29 cellular contexts compared by ENCODE assay signal in genomic region chr12:6522193-6522592, GRCh38.
"Had no signal": no experiment of that assay in that cellular context is flagged by ENCODE, and none has a peak within 500 bp of the region (broad histone marks: within the 10 kb centered on the region; RNA-seq: fewer than 3 reads in every experiment).

No MANE protein-coding gene starts in this region.

- H3K9me3 Mint-ChIP-seq: stimulated activated effector memory CD8-positive, alpha-beta T cell treated with anti-CD3 and anti-CD28 coated beads, Interleukin-12 subunit alpha, Interleukin-12 subunit beta, amount 100 ng/mL, for 72 hours; stimulated activated memory B cell treated with anti-CD40 and anti-IgM and Interleukin-4, amounts not matched to agents 10 μg/mL and 1 μg/mL and 100 μg/mL, for 72 hours; stimulated activated naive B cell treated with anti-CD40 and anti-IgM and Interleukin-4, amounts not matched to agents 10 μg/mL and 1 μg/mL and 100 μg/mL, for 72 hours; stimulated activated naive CD8-positive, alpha-beta T cell treated with anti-CD3 and anti-CD28 coated beads, Interleukin-15, amount 100 ng/mL, for 72 hours; stimulated activated naive CD8-positive, alpha-beta T cell treated with anti-CD3 and anti-CD28 coated beads, Interleukin-15, Interleukin-2, amounts not matched to agents 100 ng/mL and 50 ng/mL, for 24 hours; type B pancreatic cell had no signal

- H3K27me3 Mint-ChIP-seq: stimulated activated memory B cell treated with anti-CD40 and anti-IgM and Interleukin-4, amounts not matched to agents 10 μg/mL and 1 μg/mL and 100 μg/mL, for 72 hours; stimulated activated naive B cell treated with anti-CD40 and anti-IgM and Interleukin-4, amounts not matched to agents 10 μg/mL and 1 μg/mL and 100 μg/mL, for 72 hours; stimulated activated naive CD8-positive, alpha-beta T cell treated with anti-CD3 and anti-CD28 coated beads, Interleukin-15, amount 100 ng/mL, for 72 hours; stimulated activated naive CD8-positive, alpha-beta T cell treated with anti-CD3 and anti-CD28 coated beads, Interleukin-15, Interleukin-2, amounts not matched to agents 100 ng/mL and 50 ng/mL, for 24 hours; type B pancreatic cell had no signal

- H3K4me3 ChIP-seq: stomach, suprapubic skin, testis, thoracic aorta, thyroid gland, tibial artery, tibial nerve, transverse colon, upper lobe of left lung, upper lobe of right lung, uterus, vagina had no signal

- H3K9me3 ChIP-seq: stomach, suprapubic skin, testis, thoracic aorta, thyroid gland, tibial artery, tibial nerve, transverse colon, upper lobe of left lung, upper lobe of right lung, uterus, vagina had no signal

- H3K4me1 ChIP-seq: stomach, suprapubic skin, testis, thyroid gland, tibial artery, tibial nerve, transverse colon, upper lobe of left lung, upper lobe of right lung, uterus, vagina had no signal

- H3K27ac ChIP-seq: stomach, suprapubic skin, testis, thoracic aorta, thyroid gland, tibial artery, tibial nerve, transverse colon, upper lobe of left lung, upper lobe of right lung, uterus, vagina had no signal

- H3K27me3 ChIP-seq: stomach, suprapubic skin, testis, thyroid gland, tibial artery, tibial nerve, transverse colon, upper lobe of left lung, upper lobe of right lung, uterus, vagina had no signal

- FAIRE-seq: urothelium cell line had no signal

- ATAC-seq: stimulated activated effector memory CD8-positive, alpha-beta T cell treated with anti-CD3 and anti-CD28 coated beads, Interleukin-12 subunit alpha, Interleukin-12 subunit beta, amount 100 ng/mL, for 72 hours; stimulated activated memory B cell treated with anti-CD40 and anti-IgM and Interleukin-4, amounts not matched to agents 10 μg/mL and 1 μg/mL and 100 μg/mL, for 72 hours; stimulated activated naive B cell treated with anti-CD40 and anti-IgM and Interleukin-4, amounts not matched to agents 10 μg/mL and 1 μg/mL and 100 μg/mL, for 72 hours; stimulated activated naive CD8-positive, alpha-beta T cell treated with anti-CD3 and anti-CD28 coated beads, Interleukin-15, amount 100 ng/mL, for 72 hours; stimulated activated naive CD8-positive, alpha-beta T cell treated with anti-CD3 and anti-CD28 coated beads, Interleukin-15, Interleukin-2, amounts not matched to agents 100 U/mL and 50 U/mL, for 24 hours; upper lobe of right lung had no signal

- H3K4me1 Mint-ChIP-seq: stimulated activated effector memory CD8-positive, alpha-beta T cell treated with anti-CD3 and anti-CD28 coated beads, Interleukin-12 subunit alpha, Interleukin-12 subunit beta, amount 100 ng/mL, for 72 hours; stimulated activated memory B cell treated with anti-CD40 and anti-IgM and Interleukin-4, amounts not matched to agents 10 μg/mL and 1 μg/mL and 100 μg/mL, for 72 hours; stimulated activated naive B cell treated with anti-CD40 and anti-IgM and Interleukin-4, amounts not matched to agents 10 μg/mL and 1 μg/mL and 100 μg/mL, for 72 hours; stimulated activated naive CD8-positive, alpha-beta T cell treated with anti-CD3 and anti-CD28 coated beads, Interleukin-15, amount 100 ng/mL, for 72 hours had no signal

- DNase-seq: stimulated activated CD4-positive, alpha-beta T cell treated with anti-CD3 and anti-CD28 coated beads, Interleukin-2, amount 100 ng/mL, for 48 hours; stimulated activated CD4-positive, alpha-beta T cell treated with anti-CD3 and anti-CD28 coated beads, Interleukin-4, amount 100 ng/mL, for 1 hour; stimulated activated CD4-positive, alpha-beta T cell treated with anti-CD3 and anti-CD28 coated beads, Interleukin-4, amount 100 ng/mL, for 24 hours; stimulated activated CD4-positive, alpha-beta T cell treated with anti-CD3 and anti-CD28 coated beads, Interleukin-4, amount 100 ng/mL, for 4 hours; stimulated activated CD8-positive, alpha-beta memory T cell treated with anti-CD3 and anti-CD28 coated beads, Interleukin-4, amount 100 ng/mL, for 48 hours; stimulated activated naive B cell treated with anti-CD40 and anti-IgM and Interleukin-4, amounts not matched to agents 10 μg/mL and 1 μg/mL and 100 μg/mL, for 72 hours; stimulated activated naive CD4-positive, alpha-beta T cell; stimulated activated naive CD4-positive, alpha-beta T cell treated with Interleukin-2 at 50 U/mL for 16 hours; stimulated activated naive CD8-positive, alpha-beta T cell treated with anti-CD3 and anti-CD28 coated beads, Interleukin-15, amount 100 ng/mL, for 72 hours; stimulated activated naive CD8-positive, alpha-beta T cell treated with anti-CD3 and anti-CD28 coated beads, Interleukin-15, Interleukin-2, amounts not matched to agents 100 U/mL and 50 U/mL, for 24 hours; stomach; substantia nigra; testis; thyroid gland; tibial artery; transverse colon; trophoblast cell; upper lobe of left lung; upper lobe of right lung; uterus had no signal

- H3K27ac Mint-ChIP-seq: stimulated activated effector memory CD8-positive, alpha-beta T cell treated with anti-CD3 and anti-CD28 coated beads, Interleukin-12 subunit alpha, Interleukin-12 subunit beta, amount 100 ng/mL, for 72 hours; stimulated activated memory B cell treated with anti-CD40 and anti-IgM and Interleukin-4, amounts not matched to agents 10 μg/mL and 1 μg/mL and 100 μg/mL, for 72 hours; stimulated activated naive B cell treated with anti-CD40 and anti-IgM and Interleukin-4, amounts not matched to agents 10 μg/mL and 1 μg/mL and 100 μg/mL, for 72 hours; stimulated activated naive CD8-positive, alpha-beta T cell treated with anti-CD3 and anti-CD28 coated beads, Interleukin-15, amount 100 ng/mL, for 72 hours; stimulated activated naive CD8-positive, alpha-beta T cell treated with anti-CD3 and anti-CD28 coated beads, Interleukin-15, Interleukin-2, amounts not matched to agents 100 ng/mL and 50 ng/mL, for 24 hours; type B pancreatic cell had no signal

- H3K36me3 ChIP-seq: uterus had no signal

- H3K4me3 Mint-ChIP-seq: stimulated activated effector memory CD8-positive, alpha-beta T cell treated with anti-CD3 and anti-CD28 coated beads, Interleukin-12 subunit alpha, Interleukin-12 subunit beta, amount 100 ng/mL, for 72 hours; stimulated activated memory B cell treated with anti-CD40 and anti-IgM and Interleukin-4, amounts not matched to agents 10 μg/mL and 1 μg/mL and 100 μg/mL, for 72 hours; stimulated activated naive B cell treated with anti-CD40 and anti-IgM and Interleukin-4, amounts not matched to agents 10 μg/mL and 1 μg/mL and 100 μg/mL, for 72 hours; stimulated activated naive CD8-positive, alpha-beta T cell treated with anti-CD3 and anti-CD28 coated beads, Interleukin-15, amount 100 ng/mL, for 72 hours; stimulated activated naive CD8-positive, alpha-beta T cell treated with anti-CD3 and anti-CD28 coated beads, Interleukin-15, Interleukin-2, amounts not matched to agents 100 ng/mL and 50 ng/mL, for 24 hours; type B pancreatic cell had no signal
